In genomic region chr11:86291466-86292262, GRCh38 we compare ENCODE assay signal across 8 cellular contexts. TPM values are rescaled to one million over a fixed set of nuclear protein-coding genes. Genes with fewer than 3 reads are reported as not detected.
DNase-seq lines count a peak whose midpoint lies in the region; ATAC-seq and TF ChIP-seq lines count a peak whose summit lies in the region.

No MANE protein-coding gene starts in this region.

- no peak overlapping the region for H3K4me3 Mint-ChIP-seq in CD8-positive, alpha-beta T cell
- H3K4me3 Mint-ChIP-seq in natural killer cell treated with Interleukin-12 subunit alpha and Interleukin-12 subunit beta and Interleukin-15 and Interleukin-18, amount 100 ng/mL, for 72 hours: peak overlapping the region; percentile 75

- H3K4me1 ChIP-seq in CD8-positive, alpha-beta T cell (ENCODE audit: insufficient read depth, low read length): no peaks in the 10 kb centered on the region

- peak; percentile 21 to 65 (median 53) for DNase-seq in CD8-positive, alpha-beta T cell
- DNase-seq in H7: peak; percentile 58
- peak; percentile 64 for DNase-seq in NCI-H774 (lab: John Stamatoyannopoulos, UW)
- DNase-seq in activated CD8-positive, alpha-beta memory T cell treated with anti-CD3 and anti-CD28 coated beads for 24 hours: peak; percentile 81
- peak; percentile 76 for DNase-seq in epithelial cell of esophagus (ENCODE audit: low read depth)
- DNase-seq in natural killer cell treated with Interleukin-12 subunit alpha and Interleukin-12 subunit beta and Interleukin-15 and Interleukin-18, amount 100 ng/mL, for 72 hours (ENCODE audit: low spot score): peak; percentile 77
- DNase-seq in stromal cell of bone marrow (ENCODE audit: low read depth): peak; percentile 28
- DNase-seq in posterior vena cava (ENCODE audit: low spot score): no peak

- H3K27me3 Mint-ChIP-seq in CD8-positive, alpha-beta T cell (ENCODE audit: low read depth): no peaks in the 10 kb centered on the region
- H3K27me3 Mint-ChIP-seq in natural killer cell treated with Interleukin-12 subunit alpha and Interleukin-12 subunit beta and Interleukin-15 and Interleukin-18, amount 100 ng/mL, for 72 hours: no peaks in the 10 kb centered on the region

- H3K36me3 Mint-ChIP-seq in CD8-positive, alpha-beta T cell: no peaks in the 10 kb centered on the region
- H3K36me3 Mint-ChIP-seq in natural killer cell treated with Interleukin-12 subunit alpha and Interleukin-12 subunit beta and Interleukin-15 and Interleukin-18, amount 100 ng/mL, for 72 hours: peaks cover 16% of the 10 kb centered on the region

- no peaks in the 10 kb centered on the region for H3K36me3 ChIP-seq in CD8-positive, alpha-beta T cell (ENCODE audit: insufficient read depth, low read length)
- H3K36me3 ChIP-seq in H7 (replicated peaks; ENCODE audit: control insufficient read depth, insufficient read depth, low read length): no peaks in the 10 kb centered on the region

- no peak overlapping the region for H3K27ac Mint-ChIP-seq in CD8-positive, alpha-beta T cell
- peak overlapping the region; percentile 84 to 94 for H3K27ac Mint-ChIP-seq in natural killer cell treated with Interleukin-12 subunit alpha and Interleukin-12 subunit beta and Interleukin-15 and Interleukin-18, amount 100 ng/mL, for 72 hours

- CTCF ChIA-PET in CD8-positive, alpha-beta T cell (lab: Charles Lee): interaction anchor here (0.6 to 1.5 kb wide), 9 partner anchors 8 to 666 kb away, joined by 3 to 7 read pairs (median 4); partner anchors contain the start of gene CCDC83

- H3K27ac ChIP-seq in CD8-positive, alpha-beta T cell (ENCODE audit: low read depth, low read length): no peak overlapping the region

- intact Hi-C loops in CD8-positive, alpha-beta T cell (cut with DNase I, micrococcal nuclease): loop anchor here (1.0 to 10.0 kb wide), 6 partner anchors 249 to 1907 kb away; partner anchors contain the start of gene CCDC83 (in 1 of the 2)
- intact Hi-C loops in posterior vena cava (cut with DNase I): no loop called here

- no peak overlapping the region for H3K4me3 ChIP-seq in CD8-positive, alpha-beta T cell (ENCODE audit: low read depth, low read length)
- H3K4me3 ChIP-seq in H7 (ENCODE audit: insufficient read depth, low read depth, low read length) (no peak overlapping the region), epithelial cell of esophagus (ENCODE audit: low read length) (no peak overlapping the region)

- ATAC-seq in CD8-positive, alpha-beta T cell: peak; percentile 67
- ATAC-seq in natural killer cell treated with Interleukin-12 subunit alpha and Interleukin-12 subunit beta and Interleukin-15 and Interleukin-18, amount 100 ng/mL, for 72 hours: peak in 1 of 2 donors; percentile 39

- H3K9me3 Mint-ChIP-seq in CD8-positive, alpha-beta T cell: no peaks in the 10 kb centered on the region
- peaks cover 4% of the 10 kb centered on the region for H3K9me3 Mint-ChIP-seq in natural killer cell treated with Interleukin-12 subunit alpha and Interleukin-12 subunit beta and Interleukin-15 and Interleukin-18, amount 100 ng/mL, for 72 hours

- H3K4me1 Mint-ChIP-seq in CD8-positive, alpha-beta T cell (ENCODE audit: low read depth): peaks cover 13% of the 10 kb centered on the region
- H3K4me1 Mint-ChIP-seq in natural killer cell treated with Interleukin-12 subunit alpha and Interleukin-12 subunit beta and Interleukin-15 and Interleukin-18, amount 100 ng/mL, for 72 hours (ENCODE audit: low read depth in 2 of 2): peaks cover 56 to 62% of the 10 kb centered on the region in 2 donors

- POLR2A ChIA-PET in CD8-positive, alpha-beta T cell (lab: Charles Lee): interaction anchor here (0.6 kb wide), 1 partner anchor 29 kb away, joined by 3 read pairs; no protein-coding TSS in a partner anchor

- H3K9me3 ChIP-seq in CD8-positive, alpha-beta T cell (ENCODE audit: low read length): no peaks in the 10 kb centered on the region

- TF ChIP-seq CTCF in CD8-positive, alpha-beta T cell (IDR thresholded peaks at IDR 0.05): peak; percentile 73
- peak; percentile 69 for TF ChIP-seq CTCF in epithelial cell of esophagus (IDR thresholded peaks at IDR 0.05; ENCODE audit: insufficient read depth, low read depth, low read length, missing control alignments)

- no peaks in the 10 kb centered on the region for H3K27me3 ChIP-seq in CD8-positive, alpha-beta T cell (ENCODE audit: insufficient read depth, low read length)
- H3K27me3 ChIP-seq in H7 (ENCODE audit: control insufficient read depth, insufficient read depth, low read length): no peaks in the 10 kb centered on the region

RNA-seq across cellular contexts. Expression of gene HIKESHI, which starts 10.4 kb away (rescaled TPM):
- total RNA-seq in CD8-positive, alpha-beta T cell: 1 to 10 TPM; 4.9 to 6.9 TPM
- total RNA-seq in H7 (2014; rRNA removed; shearing (Covaris generic)): 53.0 and 65.1 TPM in 2 replicates
- 10 to 100 TPM; 42.7 to 64.3 TPM for total RNA-seq in natural killer cell treated with Interleukin-12 subunit alpha and Interleukin-12 subunit beta and Interleukin-15 and Interleukin-18, amount 100 ng/mL, for 72 hours
- total RNA-seq in posterior vena cava: 10 to 100 TPM; 29.1 to 40.3 TPM

RNA-seq across cellular contexts. Expression of gene EED, which starts 47.1 kb away (rescaled TPM):
- 10 to 100 TPM; 23.5 to 24.7 TPM for total RNA-seq in CD8-positive, alpha-beta T cell
- 20.0 and 29.2 TPM in 2 replicates for total RNA-seq in H7 (2014; rRNA removed; shearing (Covaris generic))
- total RNA-seq in natural killer cell treated with Interleukin-12 subunit alpha and Interleukin-12 subunit beta and Interleukin-15 and Interleukin-18, amount 100 ng/mL, for 72 hours: 100 to 1,000 TPM in 1 of 2 donors, 10 to 100 TPM in 1; 89.3 to 143 TPM
- 10 to 100 TPM; 16.1 to 18.0 TPM for total RNA-seq in posterior vena cava

Comparison
In these comparisons a context has a peak if more than half of its experiments do, and no peak if none do; other contexts are left out.
1. intact Hi-C loops: an anchor here in CD8-positive, alpha-beta T cell (1.0 to 10.0 kb wide); none called in posterior vena cava.